Comparison of ENCODE assay signal across 8 cellular contexts in the genomic region with DNA sequence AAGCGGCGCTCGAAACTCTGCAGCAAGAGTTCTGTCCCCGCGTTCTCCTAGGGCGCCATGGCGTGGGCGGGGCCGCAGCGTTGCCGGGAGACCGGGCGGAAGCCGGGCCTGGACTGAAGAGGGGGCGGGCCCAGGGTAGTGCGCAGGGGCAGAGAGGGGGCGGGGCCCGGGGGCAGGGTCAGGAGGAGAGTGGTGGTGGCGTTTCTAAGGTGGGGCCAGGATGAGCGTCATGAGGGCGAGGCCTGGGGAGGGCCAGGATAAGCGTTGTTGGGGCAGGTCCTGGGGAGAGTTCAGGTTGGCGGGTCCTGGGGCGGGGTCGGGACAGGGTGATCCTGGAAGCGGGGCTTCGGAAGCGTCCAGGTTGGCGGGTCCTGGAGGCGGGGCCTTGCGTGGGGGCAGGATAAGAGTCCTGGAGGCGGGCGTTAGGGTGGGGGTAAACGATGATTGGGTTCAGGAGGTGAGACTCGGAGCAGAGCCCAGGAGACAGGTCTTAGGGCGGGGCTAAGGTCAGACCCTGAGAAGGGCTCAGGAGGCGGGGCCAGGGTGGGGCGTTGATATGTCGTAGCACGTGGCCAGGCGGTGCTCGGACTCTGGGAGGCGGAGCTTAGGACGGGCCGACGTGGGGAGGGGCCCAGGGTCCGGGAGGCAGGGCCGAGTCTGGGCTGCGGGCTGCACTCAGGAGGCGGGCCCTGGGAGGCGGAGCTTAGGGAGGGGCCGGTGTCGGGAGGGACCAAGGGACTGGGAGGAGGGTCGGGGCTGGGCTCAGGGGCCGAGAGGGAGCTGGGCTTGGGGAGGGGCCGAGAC.
DNase-seq lines count a peak whose midpoint lies in the region; ATAC-seq and TF ChIP-seq lines count a peak whose summit lies in the region.
"Not testable (repeated sequence)": the region's sequence is repeated elsewhere in the genome, so short reads cannot be mapped to it uniquely, and the experiment has no call there.

No MANE protein-coding gene starts in this region.

- 1% methylated on average over 56 of the region's 56 CpGs for WGBS in thymus

- not testable (repeated sequence) for H3K9me3 Mint-ChIP-seq in activated naive CD8-positive, alpha-beta T cell treated with anti-CD3 and anti-CD28 coated beads for 36 hours; osteocyte (ENCODE audit: unreplicated experiment)
- peaks cover 13% of the 10 kb centered on the region for H3K9me3 Mint-ChIP-seq in glutamatergic neuron (ENCODE audit: unreplicated experiment)

- H3K36me3 ChIP-seq in thymus (ENCODE audit: control insufficient read depth, insufficient read depth), result not testable (repeated sequence)

- DNase-seq in NCI-H1092 (lab: John Stamatoyannopoulos, UW) (peak; percentile 99), glutamatergic neuron (peak; percentile 99), osteocyte (ENCODE audit: extremely low spot score, unreplicated experiment) (peak; percentile 99)
- peak; percentile 99 for DNase-seq in activated naive CD8-positive, alpha-beta T cell treated with anti-CD3 and anti-CD28 coated beads for 36 hours

- H3K4me3 ChIP-seq in GM08714 (ENCODE audit: low read length) (peak overlapping the region; percentile 74; the same call in 1 of the 2 replicates), thymus (ENCODE audit: low read length) (peak overlapping the region; percentile 53)

- H3K4me1 ChIP-seq in thymus (ENCODE audit: control insufficient read depth, insufficient read depth, low read length), result not testable (repeated sequence)

- H3K4me3 Mint-ChIP-seq in activated naive CD8-positive, alpha-beta T cell treated with anti-CD3 and anti-CD28 coated beads for 36 hours, result peak overlapping the region; percentile 91
- H3K4me3 Mint-ChIP-seq in glutamatergic neuron (ENCODE audit: unreplicated experiment), result peak overlapping the region; percentile 83
- peak overlapping the region; percentile 84 for H3K4me3 Mint-ChIP-seq in osteocyte (ENCODE audit: unreplicated experiment)

- H3K9me3 ChIP-seq in thymus (ENCODE audit: control insufficient read depth), result not testable (repeated sequence)

- TF ChIP-seq CTCF in glutamatergic neuron (IDR thresholded peaks at IDR 0.05; ENCODE audit: partially characterized antibody, unreplicated experiment); osteocyte (IDR thresholded peaks at IDR 0.05): not testable (repeated sequence)

- peak overlapping the region; percentile 87 for H3K27ac Mint-ChIP-seq in activated naive CD8-positive, alpha-beta T cell treated with anti-CD3 and anti-CD28 coated beads for 36 hours
- H3K27ac Mint-ChIP-seq in glutamatergic neuron (ENCODE audit: unreplicated experiment) (peak overlapping the region; percentile 85), osteocyte (ENCODE audit: unreplicated experiment) (peak overlapping the region; percentile 96)

- ATAC-seq in HG02610 (IDR thresholded peaks at IDR 0.05; ENCODE audit: unreplicated experiment), result peak; percentile 100
- peak; percentile 100 for ATAC-seq in SK-N-SH treated with all-trans-retinoic acid at 6 μM for 48 hours

- H3K27ac ChIP-seq in thymus (ENCODE audit: low read depth), result peak overlapping the region; percentile 83

- not testable (repeated sequence) for H3K27me3 Mint-ChIP-seq in activated naive CD8-positive, alpha-beta T cell treated with anti-CD3 and anti-CD28 coated beads for 36 hours; glutamatergic neuron (ENCODE audit: unreplicated experiment); osteocyte (ENCODE audit: unreplicated experiment)

- not testable (repeated sequence) for H3K27me3 ChIP-seq in thymus (ENCODE audit: control insufficient read depth, insufficient read depth)

- H3K36me3 Mint-ChIP-seq in activated naive CD8-positive, alpha-beta T cell treated with anti-CD3 and anti-CD28 coated beads for 36 hours; glutamatergic neuron (ENCODE audit: unreplicated experiment); osteocyte (ENCODE audit: unreplicated experiment): not testable (repeated sequence)

- H3K4me1 Mint-ChIP-seq in activated naive CD8-positive, alpha-beta T cell treated with anti-CD3 and anti-CD28 coated beads for 36 hours, result peaks cover 15% of the 10 kb centered on the region
- peaks cover 18% of the 10 kb centered on the region for H3K4me1 Mint-ChIP-seq in glutamatergic neuron (ENCODE audit: low read depth, unreplicated experiment)
- peaks cover 12% of the 10 kb centered on the region for H3K4me1 Mint-ChIP-seq in osteocyte (ENCODE audit: unreplicated experiment)

Comparison
In these comparisons a context has a peak if more than half of its experiments do, and no peak if none do; other contexts are left out.
1. Peak in every context shown above with its lines: DNase-seq, ATAC-seq, H3K4me3 ChIP-seq and H3K27ac ChIP-seq.